In the genomic region with DNA sequence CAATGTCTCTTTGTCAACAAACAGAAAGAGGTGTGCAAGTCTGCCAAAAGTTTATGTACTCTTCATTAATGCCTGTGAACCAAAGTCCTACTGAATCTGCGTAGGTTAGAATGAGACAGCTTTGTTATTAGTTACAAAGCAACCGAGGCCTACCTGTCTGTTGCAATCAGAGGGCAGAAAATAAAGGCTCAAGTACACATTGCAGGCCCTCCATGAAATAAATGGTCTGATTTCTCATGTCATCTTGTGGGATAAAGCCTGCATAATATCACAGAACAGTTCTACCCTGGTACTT, we compare ENCODE assay signal across 1 cellular context.
TF ChIP-seq lines count a peak whose summit lies in the region.

No MANE protein-coding gene starts in this region.

TF ChIP-seq in GM12878, 131 proteins besides CTCF, POLR2A, EP300 and RAD21:
- TF ChIP-seq, protein P1, sequence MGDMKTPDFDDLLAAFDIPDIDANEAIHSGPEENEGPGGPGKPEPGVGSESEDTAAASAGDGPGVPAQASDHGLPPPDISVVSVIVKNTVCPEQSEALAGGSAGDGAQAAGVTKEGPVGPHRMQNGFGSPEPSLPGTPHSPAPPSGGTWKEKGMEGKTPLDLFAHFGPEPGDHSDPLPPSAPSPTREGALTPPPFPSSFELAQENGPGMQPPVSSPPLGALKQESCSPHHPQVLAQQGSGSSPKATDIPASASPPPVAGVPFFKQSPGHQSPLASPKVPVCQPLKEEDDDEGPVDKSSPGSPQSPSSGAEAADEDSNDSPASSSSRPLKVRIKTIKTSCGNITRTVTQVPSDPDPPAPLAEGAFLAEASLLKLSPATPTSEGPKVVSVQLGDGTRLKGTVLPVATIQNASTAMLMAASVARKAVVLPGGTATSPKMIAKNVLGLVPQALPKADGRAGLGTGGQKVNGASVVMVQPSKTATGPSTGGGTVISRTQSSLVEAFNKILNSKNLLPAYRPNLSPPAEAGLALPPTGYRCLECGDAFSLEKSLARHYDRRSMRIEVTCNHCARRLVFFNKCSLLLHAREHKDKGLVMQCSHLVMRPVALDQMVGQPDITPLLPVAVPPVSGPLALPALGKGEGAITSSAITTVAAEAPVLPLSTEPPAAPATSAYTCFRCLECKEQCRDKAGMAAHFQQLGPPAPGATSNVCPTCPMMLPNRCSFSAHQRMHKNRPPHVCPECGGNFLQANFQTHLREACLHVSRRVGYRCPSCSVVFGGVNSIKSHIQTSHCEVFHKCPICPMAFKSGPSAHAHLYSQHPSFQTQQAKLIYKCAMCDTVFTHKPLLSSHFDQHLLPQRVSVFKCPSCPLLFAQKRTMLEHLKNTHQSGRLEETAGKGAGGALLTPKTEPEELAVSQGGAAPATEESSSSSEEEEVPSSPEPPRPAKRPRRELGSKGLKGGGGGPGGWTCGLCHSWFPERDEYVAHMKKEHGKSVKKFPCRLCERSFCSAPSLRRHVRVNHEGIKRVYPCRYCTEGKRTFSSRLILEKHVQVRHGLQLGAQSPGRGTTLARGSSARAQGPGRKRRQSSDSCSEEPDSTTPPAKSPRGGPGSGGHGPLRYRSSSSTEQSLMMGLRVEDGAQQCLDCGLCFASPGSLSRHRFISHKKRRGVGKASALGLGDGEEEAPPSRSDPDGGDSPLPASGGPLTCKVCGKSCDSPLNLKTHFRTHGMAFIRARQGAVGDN (IDR thresholded peaks at IDR 0.05), result no peak
- TF ChIP-seq RELA (IDR thresholded peaks at IDR 0.05; ENCODE audit: borderline replicate concordance, partially characterized antibody) (no peak), CHD4 (IDR thresholded peaks at IDR 0.05) (no peak), RB1 (IDR thresholded peaks at IDR 0.05; ENCODE audit: borderline replicate concordance) (no peak), NBN (IDR thresholded peaks at IDR 0.05) (no peak), LARP7 (IDR thresholded peaks at IDR 0.05) (no peak), SMARCA5 (IDR thresholded peaks at IDR 0.05) (no peak), EZH2 (IDR thresholded peaks at IDR 0.05; ENCODE audit: borderline replicate concordance, control insufficient read depth, low read depth, low read length) (no peak), ZNF622 (IDR thresholded peaks at IDR 0.05) (no peak)
- TF ChIP-seq, protein P2, sequence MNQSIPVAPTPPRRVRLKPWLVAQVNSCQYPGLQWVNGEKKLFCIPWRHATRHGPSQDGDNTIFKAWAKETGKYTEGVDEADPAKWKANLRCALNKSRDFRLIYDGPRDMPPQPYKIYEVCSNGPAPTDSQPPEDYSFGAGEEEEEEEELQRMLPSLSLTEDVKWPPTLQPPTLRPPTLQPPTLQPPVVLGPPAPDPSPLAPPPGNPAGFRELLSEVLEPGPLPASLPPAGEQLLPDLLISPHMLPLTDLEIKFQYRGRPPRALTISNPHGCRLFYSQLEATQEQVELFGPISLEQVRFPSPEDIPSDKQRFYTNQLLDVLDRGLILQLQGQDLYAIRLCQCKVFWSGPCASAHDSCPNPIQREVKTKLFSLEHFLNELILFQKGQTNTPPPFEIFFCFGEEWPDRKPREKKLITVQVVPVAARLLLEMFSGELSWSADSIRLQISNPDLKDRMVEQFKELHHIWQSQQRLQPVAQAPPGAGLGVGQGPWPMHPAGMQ (IDR thresholded peaks at IDR 0.05; ENCODE audit: borderline replicate concordance), result no peak
- TF ChIP-seq, protein P3, sequence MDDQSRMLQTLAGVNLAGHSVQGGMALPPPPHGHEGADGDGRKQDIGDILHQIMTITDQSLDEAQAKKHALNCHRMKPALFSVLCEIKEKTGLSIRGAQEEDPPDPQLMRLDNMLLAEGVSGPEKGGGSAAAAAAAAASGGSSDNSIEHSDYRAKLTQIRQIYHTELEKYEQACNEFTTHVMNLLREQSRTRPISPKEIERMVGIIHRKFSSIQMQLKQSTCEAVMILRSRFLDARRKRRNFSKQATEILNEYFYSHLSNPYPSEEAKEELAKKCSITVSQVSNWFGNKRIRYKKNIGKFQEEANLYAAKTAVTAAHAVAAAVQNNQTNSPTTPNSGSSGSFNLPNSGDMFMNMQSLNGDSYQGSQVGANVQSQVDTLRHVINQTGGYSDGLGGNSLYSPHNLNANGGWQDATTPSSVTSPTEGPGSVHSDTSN (IDR thresholded peaks at IDR 0.05; ENCODE audit: insufficient replicate concordance, low read depth, low read length), result no peak
- TF ChIP-seq, protein P4, sequence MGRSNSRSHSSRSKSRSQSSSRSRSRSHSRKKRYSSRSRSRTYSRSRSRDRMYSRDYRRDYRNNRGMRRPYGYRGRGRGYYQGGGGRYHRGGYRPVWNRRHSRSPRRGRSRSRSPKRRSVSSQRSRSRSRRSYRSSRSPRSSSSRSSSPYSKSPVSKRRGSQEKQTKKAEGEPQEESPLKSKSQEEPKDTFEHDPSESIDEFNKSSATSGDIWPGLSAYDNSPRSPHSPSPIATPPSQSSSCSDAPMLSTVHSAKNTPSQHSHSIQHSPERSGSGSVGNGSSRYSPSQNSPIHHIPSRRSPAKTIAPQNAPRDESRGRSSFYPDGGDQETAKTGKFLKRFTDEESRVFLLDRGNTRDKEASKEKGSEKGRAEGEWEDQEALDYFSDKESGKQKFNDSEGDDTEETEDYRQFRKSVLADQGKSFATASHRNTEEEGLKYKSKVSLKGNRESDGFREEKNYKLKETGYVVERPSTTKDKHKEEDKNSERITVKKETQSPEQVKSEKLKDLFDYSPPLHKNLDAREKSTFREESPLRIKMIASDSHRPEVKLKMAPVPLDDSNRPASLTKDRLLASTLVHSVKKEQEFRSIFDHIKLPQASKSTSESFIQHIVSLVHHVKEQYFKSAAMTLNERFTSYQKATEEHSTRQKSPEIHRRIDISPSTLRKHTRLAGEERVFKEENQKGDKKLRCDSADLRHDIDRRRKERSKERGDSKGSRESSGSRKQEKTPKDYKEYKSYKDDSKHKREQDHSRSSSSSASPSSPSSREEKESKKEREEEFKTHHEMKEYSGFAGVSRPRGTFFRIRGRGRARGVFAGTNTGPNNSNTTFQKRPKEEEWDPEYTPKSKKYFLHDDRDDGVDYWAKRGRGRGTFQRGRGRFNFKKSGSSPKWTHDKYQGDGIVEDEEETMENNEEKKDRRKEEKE (IDR thresholded peaks at IDR 0.05), result no peak
